1 cellular context compared by ENCODE assay signal in the genomic region with DNA sequence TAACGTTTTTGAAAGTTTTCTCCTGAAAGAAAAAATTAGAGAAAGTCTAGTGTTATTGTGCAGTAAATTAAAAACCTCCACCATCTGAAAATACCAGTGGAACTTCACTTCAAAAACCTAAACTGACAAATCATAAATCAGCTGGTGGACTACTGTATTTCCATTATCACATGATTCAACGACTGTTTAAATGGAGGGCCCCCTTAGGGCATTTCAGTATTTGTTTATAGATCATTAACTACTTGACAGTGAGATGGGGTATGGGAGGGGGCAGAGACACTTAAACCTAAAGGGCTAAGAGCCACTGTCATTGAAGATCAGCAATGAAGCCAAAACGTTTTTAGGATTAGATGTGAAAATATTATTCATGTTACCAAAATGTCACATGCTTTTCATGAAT.
TF ChIP-seq lines count a peak whose summit lies in the region.

No MANE protein-coding gene starts in this region.

TF ChIP-seq in HEK293, 187 proteins besides CTCF, POLR2A, EP300 and RAD21 (continued from another document):
- TF ChIP-seq YY1 (tag by site-specific recombination; IDR thresholded peaks at IDR 0.05) (peak; percentile 65; the same call in 1 of the 2 replicates), ZXDB (tag by site-specific recombination; IDR thresholded peaks at IDR 0.05) (peak; percentile 63), MEIS1 (CRISPR knock-in tag; IDR thresholded peaks at IDR 0.05; ENCODE audit: borderline replicate concordance) (0 out of 2 replicates have a peak, but pooled peaks have one; percentile 46), SP2 (tag by site-specific recombination; IDR thresholded peaks at IDR 0.05) (no peak; the same call in 1 of the 2 replicates), ZNF121 (tag by site-specific recombination; IDR thresholded peaks at IDR 0.05) (no peak), ZBTB8A (tag by site-specific recombination; IDR thresholded peaks at IDR 0.05) (0 out of 2 replicates have a peak, but pooled peaks have one; percentile 28), WT1 (tag by site-specific recombination; IDR thresholded peaks at IDR 0.05) (peak; percentile 55; the same call in 1 of the 2 replicates), ZIC2 (tag by site-specific recombination; IDR thresholded peaks at IDR 0.05) (peak; percentile 62)
- TF ChIP-seq, protein P1, sequence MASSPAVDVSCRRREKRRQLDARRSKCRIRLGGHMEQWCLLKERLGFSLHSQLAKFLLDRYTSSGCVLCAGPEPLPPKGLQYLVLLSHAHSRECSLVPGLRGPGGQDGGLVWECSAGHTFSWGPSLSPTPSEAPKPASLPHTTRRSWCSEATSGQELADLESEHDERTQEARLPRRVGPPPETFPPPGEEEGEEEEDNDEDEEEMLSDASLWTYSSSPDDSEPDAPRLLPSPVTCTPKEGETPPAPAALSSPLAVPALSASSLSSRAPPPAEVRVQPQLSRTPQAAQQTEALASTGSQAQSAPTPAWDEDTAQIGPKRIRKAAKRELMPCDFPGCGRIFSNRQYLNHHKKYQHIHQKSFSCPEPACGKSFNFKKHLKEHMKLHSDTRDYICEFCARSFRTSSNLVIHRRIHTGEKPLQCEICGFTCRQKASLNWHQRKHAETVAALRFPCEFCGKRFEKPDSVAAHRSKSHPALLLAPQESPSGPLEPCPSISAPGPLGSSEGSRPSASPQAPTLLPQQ (tag by site-specific recombination; IDR thresholded peaks at IDR 0.05) = 0 out of 2 replicates have a peak, but pooled peaks have one; percentile 26
- TF ChIP-seq, protein P2, sequence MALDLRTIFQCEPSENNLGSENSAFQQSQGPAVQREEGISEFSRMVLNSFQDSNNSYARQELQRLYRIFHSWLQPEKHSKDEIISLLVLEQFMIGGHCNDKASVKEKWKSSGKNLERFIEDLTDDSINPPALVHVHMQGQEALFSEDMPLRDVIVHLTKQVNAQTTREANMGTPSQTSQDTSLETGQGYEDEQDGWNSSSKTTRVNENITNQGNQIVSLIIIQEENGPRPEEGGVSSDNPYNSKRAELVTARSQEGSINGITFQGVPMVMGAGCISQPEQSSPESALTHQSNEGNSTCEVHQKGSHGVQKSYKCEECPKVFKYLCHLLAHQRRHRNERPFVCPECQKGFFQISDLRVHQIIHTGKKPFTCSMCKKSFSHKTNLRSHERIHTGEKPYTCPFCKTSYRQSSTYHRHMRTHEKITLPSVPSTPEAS (tag by site-specific recombination; IDR thresholded peaks at IDR 0.05) = no peak
- TF ChIP-seq, protein P3, sequence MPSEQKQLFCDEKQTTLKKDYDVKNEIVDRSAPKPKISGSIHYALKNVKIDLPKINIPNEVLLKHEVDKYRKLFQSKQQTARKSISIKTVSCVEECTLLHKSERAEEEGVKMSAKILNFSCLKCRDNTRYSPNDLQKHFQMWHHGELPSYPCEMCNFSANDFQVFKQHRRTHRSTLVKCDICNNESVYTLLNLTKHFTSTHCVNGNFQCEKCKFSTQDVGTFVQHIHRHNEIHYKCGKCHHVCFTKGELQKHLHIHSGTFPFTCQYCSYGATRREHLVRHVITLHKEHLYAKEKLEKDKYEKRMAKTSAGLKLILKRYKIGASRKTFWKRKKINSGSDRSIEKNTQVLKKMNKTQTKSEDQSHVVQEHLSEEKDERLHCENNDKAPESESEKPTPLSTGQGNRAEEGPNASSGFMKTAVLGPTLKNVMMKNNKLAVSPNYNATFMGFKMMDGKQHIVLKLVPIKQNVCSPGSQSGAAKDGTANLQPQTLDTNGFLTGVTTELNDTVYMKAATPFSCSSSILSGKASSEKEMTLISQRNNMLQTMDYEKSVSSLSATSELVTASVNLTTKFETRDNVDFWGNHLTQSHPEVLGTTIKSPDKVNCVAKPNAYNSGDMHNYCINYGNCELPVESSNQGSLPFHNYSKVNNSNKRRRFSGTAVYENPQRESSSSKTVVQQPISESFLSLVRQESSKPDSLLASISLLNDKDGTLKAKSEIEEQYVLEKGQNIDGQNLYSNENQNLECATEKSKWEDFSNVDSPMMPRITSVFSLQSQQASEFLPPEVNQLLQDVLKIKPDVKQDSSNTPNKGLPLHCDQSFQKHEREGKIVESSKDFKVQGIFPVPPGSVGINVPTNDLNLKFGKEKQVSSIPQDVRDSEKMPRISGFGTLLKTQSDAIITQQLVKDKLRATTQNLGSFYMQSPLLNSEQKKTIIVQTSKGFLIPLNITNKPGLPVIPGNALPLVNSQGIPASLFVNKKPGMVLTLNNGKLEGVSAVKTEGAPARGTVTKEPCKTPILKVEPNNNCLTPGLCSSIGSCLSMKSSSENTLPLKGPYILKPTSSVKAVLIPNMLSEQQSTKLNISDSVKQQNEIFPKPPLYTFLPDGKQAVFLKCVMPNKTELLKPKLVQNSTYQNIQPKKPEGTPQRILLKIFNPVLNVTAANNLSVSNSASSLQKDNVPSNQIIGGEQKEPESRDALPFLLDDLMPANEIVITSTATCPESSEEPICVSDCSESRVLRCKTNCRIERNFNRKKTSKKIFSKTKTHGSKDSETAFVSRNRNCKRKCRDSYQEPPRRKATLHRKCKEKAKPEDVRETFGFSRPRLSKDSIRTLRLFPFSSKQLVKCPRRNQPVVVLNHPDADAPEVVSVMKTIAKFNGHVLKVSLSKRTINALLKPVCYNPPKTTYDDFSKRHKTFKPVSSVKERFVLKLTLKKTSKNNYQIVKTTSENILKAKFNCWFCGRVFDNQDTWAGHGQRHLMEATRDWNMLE (tag by site-specific recombination; conservative IDR thresholded peaks at IDR 0.05; ENCODE audit: low read depth) = no peak
